In the genomic region with DNA sequence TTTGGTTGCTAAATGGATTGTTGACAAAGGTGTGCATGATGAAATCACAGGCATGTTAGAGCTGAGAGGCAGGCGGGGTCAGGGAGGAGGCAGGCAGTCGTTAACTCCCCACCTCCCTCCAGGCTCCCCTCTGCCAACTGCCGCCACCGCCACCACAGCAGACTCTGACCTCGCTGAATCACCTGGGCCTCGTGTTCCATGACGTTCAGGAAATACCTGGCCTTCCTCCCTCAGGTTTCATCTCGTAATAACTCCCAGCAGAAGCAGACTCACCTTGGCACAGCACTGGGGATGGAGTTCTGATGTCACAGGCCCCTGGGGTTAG, we compare ENCODE assay signal across 11 cellular contexts.
DNase-seq lines count a peak whose midpoint lies in the region; ATAC-seq and TF ChIP-seq lines count a peak whose summit lies in the region.
"Had no signal": no experiment of that assay in that cellular context is flagged by ENCODE, and none has a peak within 500 bp of the region (broad histone marks: within the 10 kb centered on the region; RNA-seq: fewer than 3 reads in every experiment).

No MANE protein-coding gene starts in this region.

- H3K9me3 ChIP-seq in hepatocyte (ENCODE audit: low read depth) (no peaks in the 10 kb centered on the region), ovary (no peaks in the 10 kb centered on the region)

- no peak for TF ChIP-seq EP300 in ovary (IDR thresholded peaks at IDR 0.05)

- WGBS in hepatocyte (ENCODE audit: low lambda C conversion rate, missing lambda C conversion rate): 37% methylated on average over 8 of the region's 8 CpGs
- 77 to 83% (median 82%) methylated on average over 8 of the region's 8 CpGs for WGBS in ovary, 3 donors

- no peak overlapping the region for H3K4me3 ChIP-seq in hepatocyte
- H3K4me3 ChIP-seq in ovary: no peak overlapping the region

- peaks cover 38% of the 10 kb centered on the region for H3K4me1 Mint-ChIP-seq in progenitor cell of endocrine pancreas (ENCODE audit: low read depth)
- peaks cover 11% of the 10 kb centered on the region for H3K4me1 Mint-ChIP-seq in T-helper 2 cell treated with Interferon-gamma antibody and Interleukin-4, amounts not matched to agents 5 μg/mL and 100 μg/mL, for 36 hours (ENCODE audit: low read depth)

- H3K9me3 Mint-ChIP-seq in progenitor cell of endocrine pancreas (ENCODE audit: low read depth): no peaks in the 10 kb centered on the region
- H3K9me3 Mint-ChIP-seq in T-helper 2 cell treated with Interferon-gamma antibody and Interleukin-4, amounts not matched to agents 5 μg/mL and 100 μg/mL, for 36 hours: no peaks in the 10 kb centered on the region
- H3K9me3 Mint-ChIP-seq: activated CD4-positive, alpha-beta memory T cell treated with anti-CD3 and anti-CD28 coated beads, Interleukin-2, amount 10 ng/mL, durations not matched to agents 7 days and 5 days; CD4-positive, CD25-positive, alpha-beta regulatory T cell; naive thymus-derived CD4-positive, alpha-beta T cell had no signal

- TF ChIP-seq POLR2A in ovary (IDR thresholded peaks at IDR 0.05): no peak

- H3K4me1 ChIP-seq in hepatocyte (ENCODE audit: insufficient read depth) (peaks cover 32% of the 10 kb centered on the region), ovary (ENCODE audit: insufficient read depth) (peaks cover 2% of the 10 kb centered on the region)

- no peak overlapping the region for H3K4me3 Mint-ChIP-seq in progenitor cell of endocrine pancreas (ENCODE audit: low read depth)
- no peak overlapping the region for H3K4me3 Mint-ChIP-seq in T-helper 2 cell treated with Interferon-gamma antibody and Interleukin-4, amounts not matched to agents 5 μg/mL and 100 μg/mL, for 36 hours
- H3K4me3 Mint-ChIP-seq: activated CD4-positive, alpha-beta memory T cell treated with anti-CD3 and anti-CD28 coated beads, Interleukin-2, amount 10 ng/mL, durations not matched to agents 7 days and 5 days; CD4-positive, CD25-positive, alpha-beta regulatory T cell; naive thymus-derived CD4-positive, alpha-beta T cell had no signal

- no peaks in the 10 kb centered on the region for H3K9me2 ChIP-seq in hepatocyte (replicated peaks; ENCODE audit: insufficient read depth)

- H3K27me3 ChIP-seq in hepatocyte (no peaks in the 10 kb centered on the region), ovary (no peaks in the 10 kb centered on the region)

- no peak for ATAC-seq in GM18502 (IDR thresholded peaks at IDR 0.05; ENCODE audit: poor library complexity, unreplicated experiment)
- ATAC-seq: naive thymus-derived CD4-positive, alpha-beta T cell had no signal

- peaks cover 6% of the 10 kb centered on the region for H3K27me3 Mint-ChIP-seq in progenitor cell of endocrine pancreas
- peaks cover 16% of the 10 kb centered on the region for H3K27me3 Mint-ChIP-seq in T-helper 2 cell treated with Interferon-gamma antibody and Interleukin-4, amounts not matched to agents 5 μg/mL and 100 μg/mL, for 36 hours (ENCODE audit: low read depth)

- peak; percentile 44 to 96 (median 78) for DNase-seq in NCI-H1417 (lab: John Stamatoyannopoulos, UW)
- peak; percentile 96 for DNase-seq in NCI-H526 treated with DMSO at 0.1 percent for 48 hours (lab: John Stamatoyannopoulos, UW)
- DNase-seq in hepatocyte (ENCODE audit: low spot score): peak; percentile 92
- DNase-seq in progenitor cell of endocrine pancreas (ENCODE audit: low spot score, unreplicated experiment): no peak
- DNase-seq in stimulated activated CD4-positive, alpha-beta T cell treated with anti-CD3 and anti-CD28 coated beads, Interleukin-2, amount 100 ng/mL, for 24 hours: no peak
- no peak for DNase-seq in ovary
- no peak for DNase-seq in T-helper 2 cell treated with Interferon-gamma antibody and Interleukin-4, amounts not matched to agents 5 μg/mL and 100 μg/mL, for 36 hours (ENCODE audit: low spot score)
- DNase-seq: activated CD4-positive, alpha-beta memory T cell treated with anti-CD3 and anti-CD28 coated beads, Interleukin-2, amount 10 ng/mL, durations not matched to agents 7 days and 5 days; CD4-positive, CD25-positive, alpha-beta regulatory T cell; naive thymus-derived CD4-positive, alpha-beta T cell had no signal

- TF ChIP-seq CTCF in hepatocyte (IDR thresholded peaks at IDR 0.05; ENCODE audit: poor library complexity) (no peak), progenitor cell of endocrine pancreas (IDR thresholded peaks at IDR 0.05; ENCODE audit: unreplicated experiment) (no peak), ovary (IDR thresholded peaks at IDR 0.05) (no peak)

- no peaks in the 10 kb centered on the region for H3K36me3 Mint-ChIP-seq in progenitor cell of endocrine pancreas (ENCODE audit: insufficient read depth)
- no peaks in the 10 kb centered on the region for H3K36me3 Mint-ChIP-seq in T-helper 2 cell treated with Interferon-gamma antibody and Interleukin-4, amounts not matched to agents 5 μg/mL and 100 μg/mL, for 36 hours (ENCODE audit: low read depth)
- H3K36me3 Mint-ChIP-seq: CD4-positive, CD25-positive, alpha-beta regulatory T cell; naive thymus-derived CD4-positive, alpha-beta T cell had no signal

- H3K36me3 ChIP-seq in hepatocyte (replicated peaks; ENCODE audit: insufficient read depth, low read depth) (no peaks in the 10 kb centered on the region), ovary (no peaks in the 10 kb centered on the region)

- intact Hi-C loops in ovary (cut with DNase I): loop anchor here in 2 of 4 donors (5.0 to 10.0 kb wide), 2 partner anchors 344 to 612 kb away; no protein-coding TSS in a partner anchor

- H4K20me1 ChIP-seq in hepatocyte (ENCODE audit: insufficient read depth, poor library complexity, severe bottlenecking): no peaks in the 10 kb centered on the region

- H2AFZ ChIP-seq in hepatocyte: no peak overlapping the region

- H3K79me2 ChIP-seq in hepatocyte: no peaks in the 10 kb centered on the region

- no peak overlapping the region for H3K4me2 ChIP-seq in hepatocyte

- H3K27ac ChIP-seq in hepatocyte (peak overlapping the region; percentile 92), ovary (no peak overlapping the region)

- H3K27ac Mint-ChIP-seq in progenitor cell of endocrine pancreas: peak overlapping the region; percentile 74
- H3K27ac Mint-ChIP-seq in T-helper 2 cell treated with Interferon-gamma antibody and Interleukin-4, amounts not matched to agents 5 μg/mL and 100 μg/mL, for 36 hours: no peak overlapping the region
- H3K27ac Mint-ChIP-seq: activated CD4-positive, alpha-beta memory T cell treated with anti-CD3 and anti-CD28 coated beads, Interleukin-2, amount 10 ng/mL, durations not matched to agents 7 days and 5 days; naive thymus-derived CD4-positive, alpha-beta T cell had no signal

Comparison
In these comparisons a context has a peak if more than half of its experiments do, and no peak if none do; other contexts are left out.
1. DNase-seq: peak in NCI-H1417 (3 of 3), NCI-H526 treated with DMSO at 0.1 percent for 48 hours (single experiment) and hepatocyte (single experiment); none in progenitor cell of endocrine pancreas (single experiment), stimulated activated CD4-positive, alpha-beta T cell treated with anti-CD3 and anti-CD28 coated beads, Interleukin-2, amount 100 ng/mL, for 24 hours (0 of 2), ovary (0 of 5) and T-helper 2 cell treated with Interferon-gamma antibody and Interleukin-4, amounts not matched to agents 5 μg/mL and 100 μg/mL, for 36 hours (single experiment).